In genomic region chr17:19958023-19958422, GRCh38 we compare ENCODE assay signal across 1 cellular context.
TF ChIP-seq lines count a peak whose summit lies in the region.

No MANE protein-coding gene starts in this region.

TF ChIP-seq in GM23338, 12 proteins besides CTCF, POLR2A, EP300 and RAD21 (continued from another document):
- TF ChIP-seq ZNF462 (CRISPR knock-in tag; IDR thresholded peaks at IDR 0.05) (no peak), REST (IDR thresholded peaks at IDR 0.05; ENCODE audit: unreplicated experiment) (no peak), ZNF331 (CRISPR knock-in tag; IDR thresholded peaks at IDR 0.05; ENCODE audit: low read depth) (no peak), EZH2 (IDR thresholded peaks at IDR 0.05; ENCODE audit: low read depth, unreplicated experiment) (no peak), ZNF114 (CRISPR knock-in tag; IDR thresholded peaks at IDR 0.05) (no peak), POLR2AphosphoS5 (IDR thresholded peaks at IDR 0.05; ENCODE audit: low read depth) (no peak), CREB1 (CRISPR knock-in tag; IDR thresholded peaks at IDR 0.05; ENCODE audit: low read depth) (no peak), EZH2phosphoT487 (IDR thresholded peaks at IDR 0.05; ENCODE audit: unreplicated experiment) (no peak)
